24 cellular contexts compared by ENCODE assay signal in the genomic region with DNA sequence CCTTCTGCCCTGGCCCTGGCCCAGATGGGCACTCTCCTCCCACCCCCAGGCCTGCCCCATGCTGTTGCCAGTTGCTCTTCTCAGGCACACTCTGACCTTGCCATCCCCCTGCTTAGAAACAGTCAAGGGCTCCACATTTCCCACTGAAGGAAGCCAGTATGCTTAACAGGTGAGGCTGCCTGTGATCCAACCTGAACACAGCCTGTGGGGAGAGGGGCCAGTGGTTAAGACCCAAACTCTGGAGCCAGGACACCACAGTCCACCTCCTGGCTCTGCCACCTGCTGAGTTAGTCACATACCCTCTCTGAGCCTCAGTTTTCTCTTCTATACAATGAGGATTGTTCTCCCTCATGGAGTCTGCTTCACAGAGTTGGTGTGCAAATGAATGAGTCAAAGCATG.
"Had no signal": no experiment of that assay in that cellular context is flagged by ENCODE, and none has a peak within 500 bp of the region (broad histone marks: within the 10 kb centered on the region; RNA-seq: fewer than 3 reads in every experiment).

No MANE protein-coding gene starts in this region.

- H3K27me3 ChIP-seq: adrenal gland, MG63, SJSA1 had no signal

- H3K4me3 ChIP-seq: adrenal gland, MG63, SJSA1 had no signal

- H3K4me1 ChIP-seq: adrenal gland, SJSA1 had no signal

- H3K27ac Mint-ChIP-seq: activated CD8-positive, alpha-beta memory T cell treated with anti-CD3 and anti-CD28 coated beads, Interleukin-2, amount 10 ng/mL, durations not matched to agents 7 days and 5 days; activated CD8-positive, alpha-beta T cell treated with anti-CD3 and anti-CD28 coated beads, Interleukin-2, amount 10 ng/mL, durations not matched to agents 7 days and 5 days; activated naive CD4-positive, alpha-beta T cell treated with anti-CD3 and anti-CD28 coated beads, Interleukin-2, amount 10 ng/mL, durations not matched to agents 7 days and 5 days; activated naive CD8-positive, alpha-beta T cell treated with anti-CD3 and anti-CD28 coated beads, Interleukin-2, amount 10 ng/mL, durations not matched to agents 7 days and 5 days; activated T-helper 2 cell treated with anti-CD3 and anti-CD28 coated beads, Interferon-gamma antibody, Interleukin-2, Interleukin-4, amounts not matched to agents 10 μg/mL and 5 μg/mL and 100 μg/mL, durations not matched to agents 14 hours and 24 hours and 36 hours; WTC11 had no signal

- H3K27ac ChIP-seq: adrenal gland, SJSA1 had no signal

- H3K4me1 Mint-ChIP-seq: WTC11 had no signal

- H3K4me3 Mint-ChIP-seq: activated CD8-positive, alpha-beta memory T cell treated with anti-CD3 and anti-CD28 coated beads, Interleukin-2, amount 10 ng/mL, durations not matched to agents 7 days and 5 days; activated CD8-positive, alpha-beta T cell treated with anti-CD3 and anti-CD28 coated beads, Interleukin-2, amount 10 ng/mL, durations not matched to agents 7 days and 5 days; activated naive CD4-positive, alpha-beta T cell treated with anti-CD3 and anti-CD28 coated beads, Interleukin-2, amount 10 ng/mL, durations not matched to agents 7 days and 5 days; activated naive CD8-positive, alpha-beta T cell treated with anti-CD3 and anti-CD28 coated beads, Interleukin-2, amount 10 ng/mL, durations not matched to agents 7 days and 5 days; activated T-cell treated with anti-CD3 and anti-CD28 coated beads, Interleukin-2, amount 50 U/mL, for 4 hours; WTC11 had no signal

- H3K9me3 Mint-ChIP-seq: activated naive CD4-positive, alpha-beta T cell treated with anti-CD3 and anti-CD28 coated beads, Interleukin-2, amount 10 ng/mL, durations not matched to agents 7 days and 5 days; activated naive CD8-positive, alpha-beta T cell treated with anti-CD3 and anti-CD28 coated beads, Interleukin-2, amount 10 ng/mL, durations not matched to agents 7 days and 5 days; activated T-cell treated with anti-CD3 and anti-CD28 coated beads, Interleukin-2, amount 50 U/mL, for 4 hours; activated T-helper 2 cell treated with anti-CD3 and anti-CD28 coated beads, Interferon-gamma antibody, Interleukin-2, Interleukin-4, amounts not matched to agents 10 μg/mL and 5 μg/mL and 100 μg/mL, durations not matched to agents 14 hours and 24 hours and 36 hours had no signal

- H3K9me3 ChIP-seq: adrenal gland, SJSA1 had no signal

- H3K36me3 ChIP-seq: adrenal gland, MG63, SJSA1 had no signal

- H3K36me3 Mint-ChIP-seq: activated CD8-positive, alpha-beta memory T cell treated with anti-CD3 and anti-CD28 coated beads, Interleukin-2, amount 10 ng/mL, durations not matched to agents 7 days and 5 days; activated naive CD4-positive, alpha-beta T cell treated with anti-CD3 and anti-CD28 coated beads, Interleukin-2, amount 10 ng/mL, durations not matched to agents 7 days and 5 days; activated naive CD8-positive, alpha-beta T cell treated with anti-CD3 and anti-CD28 coated beads, Interleukin-2, amount 10 ng/mL, durations not matched to agents 7 days and 5 days had no signal

- DNase-seq: activated CD4-positive, alpha-beta T cell treated with anti-CD3 and anti-CD28 coated beads for 48 hours; activated CD4-positive, alpha-beta T cell treated with anti-CD3 and anti-CD28 coated beads, Interleukin-2, amount 50 U/mL, for 4 hours; activated CD4-positive, CD25-positive, alpha-beta regulatory T cell treated with anti-CD3 and anti-CD28 coated beads, Interleukin-2, amount 50 U/mL, for 72 hours; activated CD8-positive, alpha-beta memory T cell treated with anti-CD3 and anti-CD28 coated beads, Interleukin-2, amount 10 ng/mL, durations not matched to agents 7 days and 5 days; activated CD8-positive, alpha-beta T cell treated with anti-CD3 and anti-CD28 coated beads, Interleukin-2, amount 10 ng/mL, durations not matched to agents 7 days and 5 days; activated gamma-delta T cell treated with Interleukin-2 at 50 U/mL for 16 hours; activated naive CD4-positive, alpha-beta T cell treated with anti-CD3 and anti-CD28 coated beads, Interleukin-2, amount 10 ng/mL, durations not matched to agents 7 days and 5 days; activated naive CD8-positive, alpha-beta T cell treated with anti-CD3 and anti-CD28 coated beads, Interleukin-2, amount 10 ng/mL, durations not matched to agents 7 days and 5 days; activated T-cell treated with anti-CD3 and anti-CD28 coated beads, Interleukin-2, amount 50 U/mL, for 4 hours; anterior cingulate cortex; NCI-H1105; NCI-H1436; NCI-H1694 treated with DMSO at 0.1 percent for 48 hours; NCI-H2029 treated with DMSO at 0.1 percent for 48 hours; NCI-H345; NCI-H510A; NCI-H526 treated with DMSO at 0.1 percent for 48 hours; NCI-H82; SW 1271 had no signal
